ENCODE assay signal across 8 cellular contexts in genomic region chr4:179307297-179308136, GRCh38.
DNase-seq lines count a peak whose midpoint lies in the region; TF ChIP-seq lines count a peak whose summit lies in the region.

No MANE protein-coding gene starts in this region.

- TF ChIP-seq POLR2A in vagina (IDR thresholded peaks at IDR 0.05) = no peak

- H3K4me3 ChIP-seq in GM23248 (no peak overlapping the region), brain microvascular endothelial cell (ENCODE audit: low read depth, low read length) (no peak overlapping the region), vagina (no peak overlapping the region)

- no peaks in the 10 kb centered on the region for H4K20me1 ChIP-seq in GM23248 (ENCODE audit: insufficient read depth)

- no peaks in the 10 kb centered on the region for H3K27me3 ChIP-seq in GM23248 (replicated peaks; ENCODE audit: insufficient read depth)
- no peaks in the 10 kb centered on the region for H3K27me3 ChIP-seq in brain microvascular endothelial cell (replicated peaks)
- H3K27me3 ChIP-seq in vagina = no peaks in the 10 kb centered on the region

- no peaks in the 10 kb centered on the region for H3K36me3 Mint-ChIP-seq in nephron (ENCODE audit: low read depth)

- H3K4me1 ChIP-seq in GM23248 (ENCODE audit: insufficient read depth) (no peaks in the 10 kb centered on the region), vagina (no peaks in the 10 kb centered on the region)

- no peak overlapping the region for H3K4me3 Mint-ChIP-seq in nephron

- peak; percentile 10 for DNase-seq in AG08395 (ENCODE audit: low spot score)
- DNase-seq in EL = peak; percentile 11
- DNase-seq in GM23248 = peak; percentile 41
- peak; percentile 28 to 62 for DNase-seq in Kasumi-1 (lab: John Stamatoyannopoulos, UW)
- DNase-seq in brain microvascular endothelial cell = peak; percentile 40
- no peak for DNase-seq in hypothalamus (lab: John Stamatoyannopoulos, UW)
- no peak for DNase-seq in vagina (ENCODE audit: extremely low spot score in 2 of 2)

- H3K36me3 ChIP-seq in GM23248 (ENCODE audit: low read depth) (no peaks in the 10 kb centered on the region), brain microvascular endothelial cell (replicated peaks) (no peaks in the 10 kb centered on the region), vagina (no peaks in the 10 kb centered on the region)

- no peak overlapping the region for H3K4me2 ChIP-seq in GM23248 (ENCODE audit: unreplicated experiment)

- H3K9ac ChIP-seq in GM23248 = no peak overlapping the region

- H3K9me2 ChIP-seq in GM23248 (ENCODE audit: insufficient read depth) = no peaks in the 10 kb centered on the region

- in situ Hi-C loops in GM23248 (cut with MboI) (no loop called here), brain microvascular endothelial cell (cut with HindIII; ENCODE audit: low pct_ligation_motif_present, low sequenced_read_pairs) (no loop called here)

- no peak overlapping the region for H3K27ac Mint-ChIP-seq in nephron

- H3K27me3 Mint-ChIP-seq in nephron (ENCODE audit: low read depth) = no peaks in the 10 kb centered on the region

- no peaks in the 10 kb centered on the region for H3K4me1 Mint-ChIP-seq in nephron

- H3K27ac ChIP-seq in GM23248 (no peak overlapping the region), brain microvascular endothelial cell (no peak overlapping the region), vagina (no peak overlapping the region)

- no peaks in the 10 kb centered on the region for H3K9me3 ChIP-seq in GM23248 (ENCODE audit: low read depth)
- H3K9me3 ChIP-seq in vagina = no peaks in the 10 kb centered on the region

- TF ChIP-seq CTCF in brain microvascular endothelial cell (IDR thresholded peaks at IDR 0.05; ENCODE audit: low read depth, low read length, missing control alignments) (peak; percentile 75), nephron (IDR thresholded peaks at IDR 0.05; ENCODE audit: unreplicated experiment in 3 of 3) (peak; percentile 45 to 65 (median 55)), vagina (IDR thresholded peaks at IDR 0.05) (no peak)

- H3F3A ChIP-seq in GM23248 (ENCODE audit: insufficient read depth) = no peaks in the 10 kb centered on the region

- no peak overlapping the region for H2AFZ ChIP-seq in GM23248

- peaks cover 30% of the 10 kb centered on the region for H3K9me3 Mint-ChIP-seq in nephron

- WGBS in GM23248 (ENCODE audit: low coverage in 1 of 2, low lambda C conversion rate in 2 of 2, missing lambda C conversion rate in 2 of 2), 2 experiments = 9 to 10% methylated on average over 4 of the region's 4 CpGs

- H3K79me2 ChIP-seq in GM23248 (ENCODE audit: insufficient read depth) = no peaks in the 10 kb centered on the region

- intact Hi-C loops in vagina (cut with DNase I) = no loop called here

Comparison
In these comparisons a context has a peak if more than half of its experiments do, and no peak if none do; other contexts are left out.
1. DNase-seq: peak in AG08395 (single experiment), EL (single experiment), GM23248 (single experiment), Kasumi-1 (2 of 2) and brain microvascular endothelial cell (single experiment); none in hypothalamus (0 of 51) and vagina (0 of 2).
2. CTCF ChIP-seq: peak in brain microvascular endothelial cell (single experiment) and nephron (3 of 3); none in vagina (0 of 3).